Comparison of ENCODE assay signal across 30 cellular contexts in the genomic region with DNA sequence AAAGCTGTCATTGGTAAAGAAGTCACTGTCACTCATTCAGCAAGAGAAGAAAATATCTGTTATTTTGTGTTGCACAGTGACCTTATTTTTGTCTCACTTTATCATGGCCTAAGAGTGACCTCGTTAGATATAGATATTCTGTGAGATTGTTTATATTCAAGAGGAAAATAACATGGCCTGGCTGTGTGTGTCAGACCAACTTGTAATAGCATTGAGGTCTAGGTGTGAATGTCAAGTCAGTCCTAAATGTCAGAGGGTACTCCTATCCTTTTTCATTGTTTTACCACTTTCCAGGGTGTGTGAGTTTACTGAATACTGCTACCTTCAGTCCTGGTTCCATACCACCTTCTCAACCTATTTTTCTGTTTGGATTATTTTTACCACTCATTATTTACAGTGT. TPM values are rescaled to one million over a fixed set of nuclear protein-coding genes. Genes with fewer than 3 reads are reported as not detected.
"Had no signal": no experiment of that assay in that cellular context is flagged by ENCODE, and none has a peak within 500 bp of the region (broad histone marks: within the 10 kb centered on the region; RNA-seq: fewer than 3 reads in every experiment).

No MANE protein-coding gene starts in this region.

- H3K36me3 Mint-ChIP-seq: stimulated activated memory B cell treated with anti-CD40 and anti-IgM and Interleukin-4, amounts not matched to agents 10 μg/mL and 1 μg/mL and 100 μg/mL, for 72 hours had no signal

- H3K27ac ChIP-seq: heart right ventricle, hepatocyte, left lung, lower lobe of right lung, neural progenitor cell, neutrophil, pancreas, prostate gland, sigmoid colon, spleen, suprapubic skin, thoracic aorta, tibial artery, upper lobe of right lung had no signal

- H3K9me3 ChIP-seq: neutrophil, pancreas, prostate gland, suprapubic skin, upper lobe of right lung had no signal

- H2AFZ ChIP-seq: hepatocyte, neural progenitor cell had no signal

- H3K27ac Mint-ChIP-seq: naive B cell; nephron progenitor cell; neural progenitor cell; stimulated activated memory B cell treated with anti-CD40 and anti-IgM and Interleukin-4, amounts not matched to agents 10 μg/mL and 1 μg/mL and 100 μg/mL, for 72 hours had no signal

- ATAC-seq: heart right ventricle; left colon; left lung; lower lobe of right lung; pancreas; right cardiac atrium; stimulated activated memory B cell treated with anti-CD40 and anti-IgM and Interleukin-4, amounts not matched to agents 10 μg/mL and 1 μg/mL and 100 μg/mL, for 72 hours; upper lobe of right lung had no signal

- H3K27me3 ChIP-seq: heart right ventricle, hepatocyte, left lung, neural progenitor cell, neutrophil, pancreas, sigmoid colon, spleen, suprapubic skin, tibial artery, upper lobe of right lung had no signal

- H3K4me1 ChIP-seq: left lung, lower lobe of right lung, neural progenitor cell, prostate gland, spleen, upper lobe of right lung had no signal

- H3K4me3 Mint-ChIP-seq: naive B cell; nephron progenitor cell; neural progenitor cell; stimulated activated memory B cell treated with anti-CD40 and anti-IgM and Interleukin-4, amounts not matched to agents 10 μg/mL and 1 μg/mL and 100 μg/mL, for 72 hours had no signal

- H3K4me1 Mint-ChIP-seq: naive B cell; nephron progenitor cell; neural progenitor cell; stimulated activated memory B cell treated with anti-CD40 and anti-IgM and Interleukin-4, amounts not matched to agents 10 μg/mL and 1 μg/mL and 100 μg/mL, for 72 hours had no signal

- H3K4me3 ChIP-seq: heart right ventricle, hepatocyte, left lung, lower lobe of right lung, neural progenitor cell, pancreas, prostate gland, sigmoid colon, spleen, suprapubic skin, thoracic aorta, tibial artery, upper lobe of right lung had no signal

- H3K4me2 ChIP-seq: hepatocyte, neural progenitor cell had no signal

- DNase-seq: heart right ventricle; kidney; left colon; left lung; lower lobe of right lung; mammary epithelial cell; mesenchymal stem cell; naive B cell; nephron progenitor cell; pancreas; posterior cingulate gyrus; retina; right cardiac atrium; sigmoid colon; small intestine; spleen; stimulated activated CD4-positive, alpha-beta T cell treated with anti-CD3 and anti-CD28 coated beads, Interleukin-4, amount 100 ng/mL, for 24 hours; stimulated activated naive CD4-positive, alpha-beta T cell treated with Interleukin-2 at 50 U/mL for 16 hours; tibial artery; trophoblast cell; upper lobe of right lung had no signal

- H3K79me2 ChIP-seq: hepatocyte had no signal

- H3K36me3 ChIP-seq: heart right ventricle, left lung, lower lobe of right lung, neural progenitor cell, neutrophil, pancreas, prostate gland, sigmoid colon, spleen, suprapubic skin, thoracic aorta, tibial artery, upper lobe of right lung had no signal

RNA-seq across cellular contexts. Expression of gene TM4SF4, which starts 18.5 kb away (rescaled TPM):
- total RNA-seq: heart right ventricle, lower lobe of right lung, mammary epithelial cell, mononuclear cell, prostate gland, right cardiac atrium, spleen, subcutaneous adipose tissue, thoracic aorta had no signal
